ENCODE assay signal across 20 cellular contexts in genomic region chr2:165161510-165161909, GRCh38. TPM values are rescaled to one million over a fixed set of nuclear protein-coding genes. Genes with fewer than 3 reads are reported as not detected.
DNase-seq lines count a peak whose midpoint lies in the region; ATAC-seq and TF ChIP-seq lines count a peak whose summit lies in the region.
"Had no signal": no experiment of that assay in that cellular context is flagged by ENCODE, and none has a peak within 500 bp of the region (broad histone marks: within the 10 kb centered on the region; RNA-seq: fewer than 3 reads in every experiment).

No MANE protein-coding gene starts in this region.

- H3K36me3 ChIP-seq in skeletal muscle satellite cell (ENCODE audit: insufficient read depth, low read length): no peaks in the 10 kb centered on the region
- H3K36me3 ChIP-seq: heart left ventricle had no signal

- no peak for ATAC-seq in HG03354 (IDR thresholded peaks at IDR 0.05; ENCODE audit: poor library complexity, severe bottlenecking, unreplicated experiment)
- ATAC-seq: HCT116; heart left ventricle; Right ventricle myocardium inferior; stimulated activated naive CD8-positive, alpha-beta T cell treated with anti-CD3 and anti-CD28 coated beads, Interleukin-15, Interleukin-2, amounts not matched to agents 100 U/mL and 50 U/mL, for 24 hours; T-helper 17 cell; WTC11 had no signal

- peak; percentile 9 for DNase-seq in HFF-Myc (ENCODE audit: extremely low read depth, low read depth)
- peak; percentile 51 for DNase-seq in astrocyte of the hippocampus (ENCODE audit: low read depth, low spot score)
- DNase-seq in fibroblast of pulmonary artery (ENCODE audit: low read depth): peak; percentile 33
- DNase-seq in activated CD4-positive, alpha-beta T cell treated with anti-CD3 and anti-CD28 coated beads for 48 hours: no peak
- no peak for DNase-seq in SIG-M5 (lab: John Stamatoyannopoulos, UW)
- DNase-seq: amniotic stem cell; CD4-positive, CD25-positive, alpha-beta regulatory T cell; DMS79; heart left ventricle; MM.1S; NCI-H1694; NCI-H446 treated with DMSO at 0.1 percent for 48 hours; stimulated activated naive CD8-positive, alpha-beta T cell treated with anti-CD3 and anti-CD28 coated beads, Interleukin-15, Interleukin-2, amounts not matched to agents 100 U/mL and 50 U/mL, for 24 hours; T-helper 17 cell; trophoblast cell had no signal

- H3K4me2 ChIP-seq in skeletal muscle satellite cell (ENCODE audit: low read length): peak overlapping the region; percentile 45

- TF ChIP-seq CTCF in HFF-Myc (IDR thresholded peaks at IDR 0.05; ENCODE audit: low read depth, low read length, missing control alignments) (no peak), fibroblast of pulmonary artery (IDR thresholded peaks at IDR 0.05; ENCODE audit: low read length, missing control alignments) (no peak)

- H3K9ac ChIP-seq in skeletal muscle satellite cell (ENCODE audit: low read depth, low read length): no peak overlapping the region

- H3K4me3 ChIP-seq in HFF-Myc (replicated peaks; ENCODE audit: low read depth, low read length) (no peak overlapping the region), fibroblast of pulmonary artery (replicated peaks; ENCODE audit: low read depth, low read length) (no peak overlapping the region), skeletal muscle satellite cell (ENCODE audit: low read length) (no peak overlapping the region)
- H3K4me3 ChIP-seq: heart left ventricle had no signal

- H3K4me1 ChIP-seq in skeletal muscle satellite cell (ENCODE audit: control insufficient read depth, insufficient read depth, low read length): peaks cover 45% of the 10 kb centered on the region
- H3K4me1 ChIP-seq: heart left ventricle had no signal

- no peaks in the 10 kb centered on the region for H3K27me3 ChIP-seq in skeletal muscle satellite cell (ENCODE audit: control insufficient read depth, insufficient read depth, low read length)
- H3K27me3 ChIP-seq: heart left ventricle had no signal

- no peaks in the 10 kb centered on the region for H3K9me3 ChIP-seq in skeletal muscle satellite cell (replicated peaks; ENCODE audit: low read length)
- H3K9me3 ChIP-seq: heart left ventricle had no signal

RNA-seq across cellular contexts. Expression of gene SCN3A, which starts 42.3 kb away (rescaled TPM):
- 1.5 TPM in 1 of 2 replicates, not detected in the other for total RNA-seq in skeletal muscle satellite cell (2012; rRNA removed)
- total RNA-seq: CD4-positive, CD25-positive, alpha-beta regulatory T cell had no signal

Comparison
In these comparisons a context has a peak if more than half of its experiments do, and no peak if none do; other contexts are left out.
1. DNase-seq: peak in HFF-Myc (single experiment), astrocyte of the hippocampus (single experiment) and fibroblast of pulmonary artery (single experiment); none in activated CD4-positive, alpha-beta T cell treated with anti-CD3 and anti-CD28 coated beads for 48 hours (single experiment) and SIG-M5 (single experiment).